In the genomic region with DNA sequence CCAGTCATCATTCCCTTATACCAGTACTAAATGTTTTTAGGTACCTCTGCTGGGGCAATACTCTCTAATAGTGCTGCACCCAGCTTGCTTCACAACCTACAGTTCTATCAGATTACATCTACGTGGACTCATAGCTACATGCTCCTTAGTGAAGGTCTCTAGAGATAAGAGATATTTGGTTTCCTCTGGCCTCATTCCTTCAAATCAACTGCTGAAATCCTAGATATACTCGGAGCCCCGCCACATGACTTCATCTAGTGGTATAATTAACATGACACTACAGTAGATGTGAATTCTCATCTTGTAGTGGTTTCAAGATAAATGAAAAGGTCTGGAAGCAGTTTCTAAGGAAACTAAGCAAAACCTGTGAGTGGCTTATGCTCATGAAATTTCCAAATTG, we compare ENCODE assay signal across 15 cellular contexts.
"Had no signal": no experiment of that assay in that cellular context is flagged by ENCODE, and none has a peak within 500 bp of the region (broad histone marks: within the 10 kb centered on the region; RNA-seq: fewer than 3 reads in every experiment).

No MANE protein-coding gene starts in this region.

- H3K36me3 ChIP-seq: neutrophil, uterus had no signal

- H3K27ac ChIP-seq: neutrophil, uterus had no signal

- H3K27me3 ChIP-seq: neutrophil, stomach, uterus had no signal

- H3K27me3 Mint-ChIP-seq: activated CD8-positive, alpha-beta T cell treated with anti-CD3 and anti-CD28 coated beads for 36 hours had no signal

- ATAC-seq: activated CD8-positive, alpha-beta T cell treated with anti-CD3 and anti-CD28 coated beads for 36 hours; left colon; naive thymus-derived CD4-positive, alpha-beta T cell; right cardiac atrium had no signal

- H3K27ac Mint-ChIP-seq: activated CD8-positive, alpha-beta T cell treated with anti-CD3 and anti-CD28 coated beads for 36 hours had no signal

- H3K4me3 Mint-ChIP-seq: activated CD8-positive, alpha-beta T cell treated with anti-CD3 and anti-CD28 coated beads for 36 hours had no signal

- DNase-seq: activated CD4-positive, CD25-positive, alpha-beta regulatory T cell treated with anti-CD3 and anti-CD28 coated beads, Interleukin-2, amount 50 U/mL, for 72 hours; activated CD8-positive, alpha-beta memory T cell treated with anti-CD3 and anti-CD28 coated beads, Interleukin-2, amount 50 U/mL, for 4 hours; activated CD8-positive, alpha-beta T cell treated with anti-CD3 and anti-CD28 coated beads for 36 hours; activated naive CD4-positive, alpha-beta T cell treated with anti-CD3 and anti-CD28 coated beads, Interleukin-2, amount 50 U/mL, for 16 hours; amygdala; cerebellar nuclear complex; dermis blood vessel endothelial cell; left colon; naive thymus-derived CD4-positive, alpha-beta T cell; right cardiac atrium; small intestine; stomach; uterus had no signal

- H3K9me3 ChIP-seq: neutrophil, stomach, uterus had no signal

- H3K4me1 ChIP-seq: stomach, uterus had no signal

- H3K9me3 Mint-ChIP-seq: activated CD8-positive, alpha-beta T cell treated with anti-CD3 and anti-CD28 coated beads for 36 hours had no signal

- FAIRE-seq: small intestine had no signal

- H3K4me3 ChIP-seq: lung, stomach, uterus had no signal
